ENCODE assay signal across 1 cellular context in the genomic region with DNA sequence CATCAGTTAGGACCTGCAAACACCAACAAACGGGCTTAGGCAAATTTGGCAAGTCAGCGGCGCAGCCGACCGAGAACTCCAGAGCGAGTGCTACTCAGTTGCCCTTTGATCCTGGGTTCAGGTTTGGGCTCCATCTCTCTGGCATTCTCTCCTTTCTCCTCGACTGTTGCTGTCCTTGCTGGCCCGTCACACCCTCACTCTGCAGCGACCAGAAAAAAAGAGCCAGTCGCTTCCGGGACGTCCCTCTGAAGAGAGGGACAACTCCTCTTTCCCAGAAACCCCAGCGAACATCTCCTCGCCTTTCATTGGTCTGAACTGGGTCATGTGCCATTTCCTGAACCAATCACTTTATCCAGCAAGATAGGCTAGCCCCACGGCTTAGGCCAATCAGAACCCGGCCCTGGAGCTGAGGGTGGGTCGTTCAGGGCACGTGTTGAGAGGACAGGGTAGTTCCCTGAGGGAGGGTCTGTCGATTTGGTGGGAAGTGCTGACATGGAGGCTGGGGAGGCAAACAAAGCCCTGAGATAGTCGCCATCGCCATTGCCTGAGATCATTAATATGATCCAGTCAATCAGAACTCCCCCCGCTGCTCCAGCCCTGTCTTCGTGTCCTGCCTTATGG.
TF ChIP-seq lines count a peak whose summit lies in the region.

No MANE protein-coding gene starts in this region.

TF ChIP-seq in K562, 482 proteins besides CTCF, POLR2A, EP300 and RAD21 (continued from another document and continues in another):
- TF ChIP-seq, protein P1, sequence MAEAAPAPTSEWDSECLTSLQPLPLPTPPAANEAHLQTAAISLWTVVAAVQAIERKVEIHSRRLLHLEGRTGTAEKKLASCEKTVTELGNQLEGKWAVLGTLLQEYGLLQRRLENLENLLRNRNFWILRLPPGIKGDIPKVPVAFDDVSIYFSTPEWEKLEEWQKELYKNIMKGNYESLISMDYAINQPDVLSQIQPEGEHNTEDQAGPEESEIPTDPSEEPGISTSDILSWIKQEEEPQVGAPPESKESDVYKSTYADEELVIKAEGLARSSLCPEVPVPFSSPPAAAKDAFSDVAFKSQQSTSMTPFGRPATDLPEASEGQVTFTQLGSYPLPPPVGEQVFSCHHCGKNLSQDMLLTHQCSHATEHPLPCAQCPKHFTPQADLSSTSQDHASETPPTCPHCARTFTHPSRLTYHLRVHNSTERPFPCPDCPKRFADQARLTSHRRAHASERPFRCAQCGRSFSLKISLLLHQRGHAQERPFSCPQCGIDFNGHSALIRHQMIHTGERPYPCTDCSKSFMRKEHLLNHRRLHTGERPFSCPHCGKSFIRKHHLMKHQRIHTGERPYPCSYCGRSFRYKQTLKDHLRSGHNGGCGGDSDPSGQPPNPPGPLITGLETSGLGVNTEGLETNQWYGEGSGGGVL (CRISPR knock-in tag; IDR thresholded peaks at IDR 0.05): no peak
- TF ChIP-seq CXXC5 (CRISPR knock-in tag; IDR thresholded peaks at IDR 0.05): peak; percentile 40
- no peak for TF ChIP-seq GTF2F1 (IDR thresholded peaks at IDR 0.05; ENCODE audit: low read depth, low read length)
- no peak; the same call in 1 of the 2 replicates for TF ChIP-seq HEY1 (CRISPR knock-in tag; IDR thresholded peaks at IDR 0.05; ENCODE audit: borderline replicate concordance)
- TF ChIP-seq ATF1 (CRISPR knock-in tag; IDR thresholded peaks at IDR 0.05): no peak
- peak; percentile 76 for TF ChIP-seq ATF1 (tag; IDR thresholded peaks at IDR 0.05)
- no peak for TF ChIP-seq HNRNPL (IDR thresholded peaks at IDR 0.05; ENCODE audit: low read depth, low read length)
- TF ChIP-seq, protein P2, sequence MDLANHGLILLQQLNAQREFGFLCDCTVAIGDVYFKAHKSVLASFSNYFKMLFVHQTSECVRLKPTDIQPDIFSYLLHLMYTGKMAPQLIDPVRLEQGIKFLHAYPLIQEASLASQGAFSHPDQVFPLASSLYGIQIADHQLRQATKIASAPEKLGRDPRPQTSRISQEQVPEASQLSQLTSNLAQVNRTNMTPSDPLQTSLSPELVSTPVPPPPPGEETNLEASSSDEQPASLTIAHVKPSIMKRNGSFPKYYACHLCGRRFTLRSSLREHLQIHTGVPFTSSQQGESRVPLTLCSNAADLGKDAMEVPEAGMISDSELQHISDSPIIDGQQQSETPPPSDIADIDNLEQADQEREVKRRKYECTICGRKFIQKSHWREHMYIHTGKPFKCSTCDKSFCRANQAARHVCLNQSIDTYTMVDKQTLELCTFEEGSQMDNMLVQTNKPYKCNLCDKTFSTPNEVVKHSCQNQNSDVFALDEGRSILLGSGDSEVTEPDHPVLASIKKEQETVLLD (IDR thresholded peaks at IDR 0.05): no peak
- TF ChIP-seq, protein P3, sequence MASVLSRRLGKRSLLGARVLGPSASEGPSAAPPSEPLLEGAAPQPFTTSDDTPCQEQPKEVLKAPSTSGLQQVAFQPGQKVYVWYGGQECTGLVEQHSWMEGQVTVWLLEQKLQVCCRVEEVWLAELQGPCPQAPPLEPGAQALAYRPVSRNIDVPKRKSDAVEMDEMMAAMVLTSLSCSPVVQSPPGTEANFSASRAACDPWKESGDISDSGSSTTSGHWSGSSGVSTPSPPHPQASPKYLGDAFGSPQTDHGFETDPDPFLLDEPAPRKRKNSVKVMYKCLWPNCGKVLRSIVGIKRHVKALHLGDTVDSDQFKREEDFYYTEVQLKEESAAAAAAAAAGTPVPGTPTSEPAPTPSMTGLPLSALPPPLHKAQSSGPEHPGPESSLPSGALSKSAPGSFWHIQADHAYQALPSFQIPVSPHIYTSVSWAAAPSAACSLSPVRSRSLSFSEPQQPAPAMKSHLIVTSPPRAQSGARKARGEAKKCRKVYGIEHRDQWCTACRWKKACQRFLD (CRISPR knock-in tag; IDR thresholded peaks at IDR 0.05): peak; percentile 86
- no peak for TF ChIP-seq NFIC (IDR thresholded peaks at IDR 0.05)
- TF ChIP-seq, protein P4, sequence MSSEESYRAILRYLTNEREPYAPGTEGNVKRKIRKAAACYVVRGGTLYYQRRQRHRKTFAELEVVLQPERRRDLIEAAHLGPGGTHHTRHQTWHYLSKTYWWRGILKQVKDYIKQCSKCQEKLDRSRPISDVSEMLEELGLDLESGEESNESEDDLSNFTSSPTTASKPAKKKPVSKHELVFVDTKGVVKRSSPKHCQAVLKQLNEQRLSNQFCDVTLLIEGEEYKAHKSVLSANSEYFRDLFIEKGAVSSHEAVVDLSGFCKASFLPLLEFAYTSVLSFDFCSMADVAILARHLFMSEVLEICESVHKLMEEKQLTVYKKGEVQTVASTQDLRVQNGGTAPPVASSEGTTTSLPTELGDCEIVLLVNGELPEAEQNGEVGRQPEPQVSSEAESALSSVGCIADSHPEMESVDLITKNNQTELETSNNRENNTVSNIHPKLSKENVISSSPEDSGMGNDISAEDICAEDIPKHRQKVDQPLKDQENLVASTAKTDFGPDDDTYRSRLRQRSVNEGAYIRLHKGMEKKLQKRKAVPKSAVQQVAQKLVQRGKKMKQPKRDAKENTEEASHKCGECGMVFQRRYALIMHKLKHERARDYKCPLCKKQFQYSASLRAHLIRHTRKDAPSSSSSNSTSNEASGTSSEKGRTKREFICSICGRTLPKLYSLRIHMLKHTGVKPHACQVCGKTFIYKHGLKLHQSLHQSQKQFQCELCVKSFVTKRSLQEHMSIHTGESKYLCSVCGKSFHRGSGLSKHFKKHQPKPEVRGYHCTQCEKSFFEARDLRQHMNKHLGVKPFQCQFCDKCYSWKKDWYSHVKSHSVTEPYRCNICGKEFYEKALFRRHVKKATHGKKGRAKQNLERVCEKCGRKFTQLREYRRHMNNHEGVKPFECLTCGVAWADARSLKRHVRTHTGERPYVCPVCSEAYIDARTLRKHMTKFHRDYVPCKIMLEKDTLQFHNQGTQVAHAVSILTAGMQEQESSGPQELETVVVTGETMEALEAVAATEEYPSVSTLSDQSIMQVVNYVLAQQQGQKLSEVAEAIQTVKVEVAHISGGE (CRISPR knock-in tag; IDR thresholded peaks at IDR 0.05): peak in 1 of 3 experiments; percentile 36; a peak in 1 of 6 replicates
- peak; percentile 50; the same call in 1 of the 2 replicates for TF ChIP-seq CBFA2T2 (conservative IDR thresholded peaks at IDR 0.05)
- no peak for TF ChIP-seq ZNF354B (CRISPR knock-in tag; IDR thresholded peaks at IDR 0.05)
- no peak for TF ChIP-seq SREBF1 (IDR thresholded peaks at IDR 0.05; ENCODE audit: borderline replicate concordance, low read depth, low read length)
- TF ChIP-seq CBX3 (IDR thresholded peaks at IDR 0.05; ENCODE audit: borderline replicate concordance in 1 of 2, low read length in 2 of 2): peak; percentile 77 to 88
- TF ChIP-seq, protein P5, sequence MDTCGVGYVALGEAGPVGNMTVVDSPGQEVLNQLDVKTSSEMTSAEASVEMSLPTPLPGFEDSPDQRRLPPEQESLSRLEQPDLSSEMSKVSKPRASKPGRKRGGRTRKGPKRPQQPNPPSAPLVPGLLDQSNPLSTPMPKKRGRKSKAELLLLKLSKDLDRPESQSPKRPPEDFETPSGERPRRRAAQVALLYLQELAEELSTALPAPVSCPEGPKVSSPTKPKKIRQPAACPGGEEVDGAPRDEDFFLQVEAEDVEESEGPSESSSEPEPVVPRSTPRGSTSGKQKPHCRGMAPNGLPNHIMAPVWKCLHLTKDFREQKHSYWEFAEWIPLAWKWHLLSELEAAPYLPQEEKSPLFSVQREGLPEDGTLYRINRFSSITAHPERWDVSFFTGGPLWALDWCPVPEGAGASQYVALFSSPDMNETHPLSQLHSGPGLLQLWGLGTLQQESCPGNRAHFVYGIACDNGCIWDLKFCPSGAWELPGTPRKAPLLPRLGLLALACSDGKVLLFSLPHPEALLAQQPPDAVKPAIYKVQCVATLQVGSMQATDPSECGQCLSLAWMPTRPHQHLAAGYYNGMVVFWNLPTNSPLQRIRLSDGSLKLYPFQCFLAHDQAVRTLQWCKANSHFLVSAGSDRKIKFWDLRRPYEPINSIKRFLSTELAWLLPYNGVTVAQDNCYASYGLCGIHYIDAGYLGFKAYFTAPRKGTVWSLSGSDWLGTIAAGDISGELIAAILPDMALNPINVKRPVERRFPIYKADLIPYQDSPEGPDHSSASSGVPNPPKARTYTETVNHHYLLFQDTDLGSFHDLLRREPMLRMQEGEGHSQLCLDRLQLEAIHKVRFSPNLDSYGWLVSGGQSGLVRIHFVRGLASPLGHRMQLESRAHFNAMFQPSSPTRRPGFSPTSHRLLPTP (IDR thresholded peaks at IDR 0.05; ENCODE audit: borderline replicate concordance, extremely low read depth, insufficient read length): no peak
- TF ChIP-seq CCAR2 (IDR thresholded peaks at IDR 0.05; ENCODE audit: low read depth, low read length): no peak
- TF ChIP-seq MCM5 (IDR thresholded peaks at IDR 0.05; ENCODE audit: low read depth): no peak
- TF ChIP-seq, protein P6, sequence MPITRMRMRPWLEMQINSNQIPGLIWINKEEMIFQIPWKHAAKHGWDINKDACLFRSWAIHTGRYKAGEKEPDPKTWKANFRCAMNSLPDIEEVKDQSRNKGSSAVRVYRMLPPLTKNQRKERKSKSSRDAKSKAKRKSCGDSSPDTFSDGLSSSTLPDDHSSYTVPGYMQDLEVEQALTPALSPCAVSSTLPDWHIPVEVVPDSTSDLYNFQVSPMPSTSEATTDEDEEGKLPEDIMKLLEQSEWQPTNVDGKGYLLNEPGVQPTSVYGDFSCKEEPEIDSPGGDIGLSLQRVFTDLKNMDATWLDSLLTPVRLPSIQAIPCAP (CRISPR knock-in tag; IDR thresholded peaks at IDR 0.05; ENCODE audit: borderline replicate concordance): 0 out of 2 replicates have a peak, but pooled peaks have one; percentile 81
- TF ChIP-seq ZNF79 (CRISPR knock-in tag; IDR thresholded peaks at IDR 0.05; ENCODE audit: low read depth): no peak
- TF ChIP-seq PHF21A (IDR thresholded peaks at IDR 0.05; ENCODE audit: borderline replicate concordance, low read depth): no peak
- no peak for TF ChIP-seq POU5F1 (IDR thresholded peaks at IDR 0.05; ENCODE audit: borderline replicate concordance, low read depth, low read length, partially characterized antibody)
- TF ChIP-seq MCM3 (IDR thresholded peaks at IDR 0.05): no peak
- no peak for TF ChIP-seq WHSC1 (IDR thresholded peaks at IDR 0.05; ENCODE audit: low read length)
- TF ChIP-seq NFE2 (IDR thresholded peaks at IDR 0.05; ENCODE audit: low read depth): no peak
- TF ChIP-seq ELF2 (CRISPR knock-in tag; IDR thresholded peaks at IDR 0.05): no peak; the same call in 1 of the 2 replicates
- TF ChIP-seq, protein P7, sequence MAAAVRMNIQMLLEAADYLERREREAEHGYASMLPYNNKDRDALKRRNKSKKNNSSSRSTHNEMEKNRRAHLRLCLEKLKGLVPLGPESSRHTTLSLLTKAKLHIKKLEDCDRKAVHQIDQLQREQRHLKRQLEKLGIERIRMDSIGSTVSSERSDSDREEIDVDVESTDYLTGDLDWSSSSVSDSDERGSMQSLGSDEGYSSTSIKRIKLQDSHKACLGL (CRISPR knock-in tag; IDR thresholded peaks at IDR 0.05; ENCODE audit: borderline replicate concordance, poor library complexity, severe bottlenecking): no peak
- TF ChIP-seq, protein P8, sequence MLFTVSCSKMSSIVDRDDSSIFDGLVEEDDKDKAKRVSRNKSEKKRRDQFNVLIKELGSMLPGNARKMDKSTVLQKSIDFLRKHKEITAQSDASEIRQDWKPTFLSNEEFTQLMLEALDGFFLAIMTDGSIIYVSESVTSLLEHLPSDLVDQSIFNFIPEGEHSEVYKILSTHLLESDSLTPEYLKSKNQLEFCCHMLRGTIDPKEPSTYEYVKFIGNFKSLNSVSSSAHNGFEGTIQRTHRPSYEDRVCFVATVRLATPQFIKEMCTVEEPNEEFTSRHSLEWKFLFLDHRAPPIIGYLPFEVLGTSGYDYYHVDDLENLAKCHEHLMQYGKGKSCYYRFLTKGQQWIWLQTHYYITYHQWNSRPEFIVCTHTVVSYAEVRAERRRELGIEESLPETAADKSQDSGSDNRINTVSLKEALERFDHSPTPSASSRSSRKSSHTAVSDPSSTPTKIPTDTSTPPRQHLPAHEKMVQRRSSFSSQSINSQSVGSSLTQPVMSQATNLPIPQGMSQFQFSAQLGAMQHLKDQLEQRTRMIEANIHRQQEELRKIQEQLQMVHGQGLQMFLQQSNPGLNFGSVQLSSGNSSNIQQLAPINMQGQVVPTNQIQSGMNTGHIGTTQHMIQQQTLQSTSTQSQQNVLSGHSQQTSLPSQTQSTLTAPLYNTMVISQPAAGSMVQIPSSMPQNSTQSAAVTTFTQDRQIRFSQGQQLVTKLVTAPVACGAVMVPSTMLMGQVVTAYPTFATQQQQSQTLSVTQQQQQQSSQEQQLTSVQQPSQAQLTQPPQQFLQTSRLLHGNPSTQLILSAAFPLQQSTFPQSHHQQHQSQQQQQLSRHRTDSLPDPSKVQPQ (CRISPR knock-in tag; IDR thresholded peaks at IDR 0.05; ENCODE audit: borderline replicate concordance): no peak
- no peak for TF ChIP-seq ZNF507 (tag; conservative IDR thresholded peaks at IDR 0.05)
- peak; percentile 74 for TF ChIP-seq BHLHE40 (IDR thresholded peaks at IDR 0.05; ENCODE audit: low read length)
- TF ChIP-seq TCF7 (IDR thresholded peaks at IDR 0.05; ENCODE audit: borderline replicate concordance): no peak
- TF ChIP-seq RBM17 (IDR thresholded peaks at IDR 0.05; ENCODE audit: borderline replicate concordance, low read depth, low read length): no peak
- TF ChIP-seq LEF1 (IDR thresholded peaks at IDR 0.05): no peak
- TF ChIP-seq, protein P9, sequence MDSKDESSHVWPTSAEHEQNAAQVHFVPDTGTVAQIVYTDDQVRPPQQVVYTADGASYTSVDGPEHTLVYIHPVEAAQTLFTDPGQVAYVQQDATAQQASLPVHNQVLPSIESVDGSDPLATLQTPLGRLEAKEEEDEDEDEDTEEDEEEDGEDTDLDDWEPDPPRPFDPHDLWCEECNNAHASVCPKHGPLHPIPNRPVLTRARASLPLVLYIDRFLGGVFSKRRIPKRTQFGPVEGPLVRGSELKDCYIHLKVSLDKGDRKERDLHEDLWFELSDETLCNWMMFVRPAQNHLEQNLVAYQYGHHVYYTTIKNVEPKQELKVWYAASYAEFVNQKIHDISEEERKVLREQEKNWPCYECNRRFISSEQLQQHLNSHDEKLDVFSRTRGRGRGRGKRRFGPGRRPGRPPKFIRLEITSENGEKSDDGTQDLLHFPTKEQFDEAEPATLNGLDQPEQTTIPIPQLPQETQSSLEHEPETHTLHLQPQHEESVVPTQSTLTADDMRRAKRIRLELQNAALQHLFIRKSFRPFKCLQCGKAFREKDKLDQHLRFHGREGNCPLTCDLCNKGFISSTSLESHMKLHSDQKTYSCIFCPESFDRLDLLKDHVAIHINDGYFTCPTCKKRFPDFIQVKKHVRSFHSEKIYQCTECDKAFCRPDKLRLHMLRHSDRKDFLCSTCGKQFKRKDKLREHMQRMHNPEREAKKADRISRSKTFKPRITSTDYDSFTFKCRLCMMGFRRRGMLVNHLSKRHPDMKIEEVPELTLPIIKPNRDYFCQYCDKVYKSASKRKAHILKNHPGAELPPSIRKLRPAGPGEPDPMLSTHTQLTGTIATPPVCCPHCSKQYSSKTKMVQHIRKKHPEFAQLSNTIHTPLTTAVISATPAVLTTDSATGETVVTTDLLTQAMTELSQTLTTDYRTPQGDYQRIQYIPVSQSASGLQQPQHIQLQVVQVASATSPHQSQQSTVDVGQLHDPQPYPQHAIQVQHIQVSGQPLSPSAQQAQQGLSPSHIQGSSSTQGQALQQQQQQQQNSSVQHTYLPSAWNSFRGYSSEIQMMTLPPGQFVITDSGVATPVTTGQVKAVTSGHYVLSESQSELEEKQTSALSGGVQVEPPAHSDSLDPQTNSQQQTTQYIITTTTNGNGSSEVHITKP (IDR thresholded peaks at IDR 0.05; ENCODE audit: partially characterized antibody): peak; percentile 44
- peak; percentile 63; the same call in 1 of the 2 replicates for TF ChIP-seq E2F3 (CRISPR knock-in tag; IDR thresholded peaks at IDR 0.05)
- TF ChIP-seq NUFIP1 (IDR thresholded peaks at IDR 0.05; ENCODE audit: partially characterized antibody): no peak
- TF ChIP-seq ZFP36 (IDR thresholded peaks at IDR 0.05; ENCODE audit: low read depth, low read length, partially characterized antibody): no peak
